ENCODE assay signal across 1 cellular context in the genomic region with DNA sequence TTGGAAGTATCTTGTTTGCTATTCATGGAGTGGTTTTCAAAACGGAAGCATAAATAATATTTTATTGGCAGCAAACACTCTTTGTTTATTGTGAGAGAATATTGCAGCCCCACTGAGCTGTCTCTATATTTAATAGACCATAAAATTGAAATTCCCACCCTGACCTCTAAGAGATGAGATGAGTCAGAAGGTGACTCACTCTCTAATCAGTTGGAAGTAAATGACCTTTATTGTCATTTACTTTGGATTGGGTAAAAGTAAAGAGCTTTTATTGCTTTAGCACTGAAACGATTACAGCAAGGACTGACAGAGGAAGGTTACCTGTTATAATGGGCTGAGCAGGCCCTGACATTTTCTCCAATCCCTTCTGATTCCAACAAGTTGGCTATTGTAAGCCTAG.
TF ChIP-seq lines count a peak whose summit lies in the region.

No MANE protein-coding gene starts in this region.

TF ChIP-seq in HEK293, 187 proteins besides CTCF, POLR2A, EP300 and RAD21 (continued from another document):
- TF ChIP-seq, protein P1, sequence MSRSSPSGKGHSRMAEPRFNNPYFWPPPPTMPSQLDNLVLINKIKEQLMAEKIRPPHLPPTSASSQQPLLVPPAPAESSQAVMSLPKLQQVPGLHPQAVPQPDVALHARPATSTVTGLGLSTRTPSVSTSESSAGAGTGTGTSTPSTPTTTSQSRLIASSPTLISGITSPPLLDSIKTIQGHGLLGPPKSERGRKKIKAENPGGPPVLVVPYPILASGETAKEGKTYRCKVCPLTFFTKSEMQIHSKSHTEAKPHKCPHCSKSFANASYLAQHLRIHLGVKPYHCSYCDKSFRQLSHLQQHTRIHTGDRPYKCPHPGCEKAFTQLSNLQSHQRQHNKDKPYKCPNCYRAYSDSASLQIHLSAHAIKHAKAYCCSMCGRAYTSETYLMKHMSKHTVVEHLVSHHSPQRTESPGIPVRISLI (tag by site-specific recombination; IDR thresholded peaks at IDR 0.05) = peak; percentile 67; the same call in 1 of the 2 replicates
- TF ChIP-seq, protein P2, sequence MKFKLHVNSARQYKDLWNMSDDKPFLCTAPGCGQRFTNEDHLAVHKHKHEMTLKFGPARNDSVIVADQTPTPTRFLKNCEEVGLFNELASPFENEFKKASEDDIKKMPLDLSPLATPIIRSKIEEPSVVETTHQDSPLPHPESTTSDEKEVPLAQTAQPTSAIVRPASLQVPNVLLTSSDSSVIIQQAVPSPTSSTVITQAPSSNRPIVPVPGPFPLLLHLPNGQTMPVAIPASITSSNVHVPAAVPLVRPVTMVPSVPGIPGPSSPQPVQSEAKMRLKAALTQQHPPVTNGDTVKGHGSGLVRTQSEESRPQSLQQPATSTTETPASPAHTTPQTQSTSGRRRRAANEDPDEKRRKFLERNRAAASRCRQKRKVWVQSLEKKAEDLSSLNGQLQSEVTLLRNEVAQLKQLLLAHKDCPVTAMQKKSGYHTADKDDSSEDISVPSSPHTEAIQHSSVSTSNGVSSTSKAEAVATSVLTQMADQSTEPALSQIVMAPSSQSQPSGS (tag by site-specific recombination; IDR thresholded peaks at IDR 0.05; ENCODE audit: low read depth) = peak; percentile 75
- peak; percentile 73 for TF ChIP-seq KLF10 (tag by site-specific recombination; IDR thresholded peaks at IDR 0.05)
- no peak for TF ChIP-seq ZNF416 (tag by site-specific recombination; IDR thresholded peaks at IDR 0.05)
- TF ChIP-seq, protein P3, sequence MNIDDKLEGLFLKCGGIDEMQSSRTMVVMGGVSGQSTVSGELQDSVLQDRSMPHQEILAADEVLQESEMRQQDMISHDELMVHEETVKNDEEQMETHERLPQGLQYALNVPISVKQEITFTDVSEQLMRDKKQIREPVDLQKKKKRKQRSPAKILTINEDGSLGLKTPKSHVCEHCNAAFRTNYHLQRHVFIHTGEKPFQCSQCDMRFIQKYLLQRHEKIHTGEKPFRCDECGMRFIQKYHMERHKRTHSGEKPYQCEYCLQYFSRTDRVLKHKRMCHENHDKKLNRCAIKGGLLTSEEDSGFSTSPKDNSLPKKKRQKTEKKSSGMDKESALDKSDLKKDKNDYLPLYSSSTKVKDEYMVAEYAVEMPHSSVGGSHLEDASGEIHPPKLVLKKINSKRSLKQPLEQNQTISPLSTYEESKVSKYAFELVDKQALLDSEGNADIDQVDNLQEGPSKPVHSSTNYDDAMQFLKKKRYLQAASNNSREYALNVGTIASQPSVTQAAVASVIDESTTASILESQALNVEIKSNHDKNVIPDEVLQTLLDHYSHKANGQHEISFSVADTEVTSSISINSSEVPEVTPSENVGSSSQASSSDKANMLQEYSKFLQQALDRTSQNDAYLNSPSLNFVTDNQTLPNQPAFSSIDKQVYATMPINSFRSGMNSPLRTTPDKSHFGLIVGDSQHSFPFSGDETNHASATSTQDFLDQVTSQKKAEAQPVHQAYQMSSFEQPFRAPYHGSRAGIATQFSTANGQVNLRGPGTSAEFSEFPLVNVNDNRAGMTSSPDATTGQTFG (tag by site-specific recombination; IDR thresholded peaks at IDR 0.05; ENCODE audit: borderline replicate concordance) = peak; percentile 86; the same call in 1 of the 2 replicates
- TF ChIP-seq ZNF48 (tag by site-specific recombination; IDR thresholded peaks at IDR 0.05) = no peak
- TF ChIP-seq ZNF114 (tag by site-specific recombination; IDR thresholded peaks at IDR 0.05) = no peak
- TF ChIP-seq ZFHX2 (tag by site-specific recombination; conservative IDR thresholded peaks at IDR 0.05) = no peak
- TF ChIP-seq ZNF707 (tag by site-specific recombination; IDR thresholded peaks at IDR 0.05) = no peak
- no peak for TF ChIP-seq ZNF433 (tag by site-specific recombination; IDR thresholded peaks at IDR 0.05; ENCODE audit: low read depth)
- TF ChIP-seq ZBTB48 (tag by site-specific recombination; IDR thresholded peaks at IDR 0.05) = no peak
- TF ChIP-seq, protein P4, sequence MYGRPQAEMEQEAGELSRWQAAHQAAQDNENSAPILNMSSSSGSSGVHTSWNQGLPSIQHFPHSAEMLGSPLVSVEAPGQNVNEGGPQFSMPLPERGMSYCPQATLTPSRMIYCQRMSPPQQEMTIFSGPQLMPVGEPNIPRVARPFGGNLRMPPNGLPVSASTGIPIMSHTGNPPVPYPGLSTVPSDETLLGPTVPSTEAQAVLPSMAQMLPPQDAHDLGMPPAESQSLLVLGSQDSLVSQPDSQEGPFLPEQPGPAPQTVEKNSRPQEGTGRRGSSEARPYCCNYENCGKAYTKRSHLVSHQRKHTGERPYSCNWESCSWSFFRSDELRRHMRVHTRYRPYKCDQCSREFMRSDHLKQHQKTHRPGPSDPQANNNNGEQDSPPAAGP (tag by site-specific recombination; IDR thresholded peaks at IDR 0.05) = peak; percentile 95
- TF ChIP-seq EGR2 (tag by site-specific recombination; IDR thresholded peaks at IDR 0.05; ENCODE audit: low read depth) = no peak
- TF ChIP-seq ZNF174 (tag by site-specific recombination; IDR thresholded peaks at IDR 0.05) = peak; percentile 94
- TF ChIP-seq ZNF561 (tag by site-specific recombination; IDR thresholded peaks at IDR 0.05; ENCODE audit: borderline replicate concordance) = peak; percentile 89
- TF ChIP-seq GLIS2 (tag by site-specific recombination; IDR thresholded peaks at IDR 0.05) = peak; percentile 64
- TF ChIP-seq SCRT2 (tag by site-specific recombination; IDR thresholded peaks at IDR 0.05) = peak; percentile 85
- TF ChIP-seq ZNF548 (tag by site-specific recombination; IDR thresholded peaks at IDR 0.05) = no peak
- TF ChIP-seq ZNF239 (tag by site-specific recombination; IDR thresholded peaks at IDR 0.05) = no peak
- TF ChIP-seq, protein P5, sequence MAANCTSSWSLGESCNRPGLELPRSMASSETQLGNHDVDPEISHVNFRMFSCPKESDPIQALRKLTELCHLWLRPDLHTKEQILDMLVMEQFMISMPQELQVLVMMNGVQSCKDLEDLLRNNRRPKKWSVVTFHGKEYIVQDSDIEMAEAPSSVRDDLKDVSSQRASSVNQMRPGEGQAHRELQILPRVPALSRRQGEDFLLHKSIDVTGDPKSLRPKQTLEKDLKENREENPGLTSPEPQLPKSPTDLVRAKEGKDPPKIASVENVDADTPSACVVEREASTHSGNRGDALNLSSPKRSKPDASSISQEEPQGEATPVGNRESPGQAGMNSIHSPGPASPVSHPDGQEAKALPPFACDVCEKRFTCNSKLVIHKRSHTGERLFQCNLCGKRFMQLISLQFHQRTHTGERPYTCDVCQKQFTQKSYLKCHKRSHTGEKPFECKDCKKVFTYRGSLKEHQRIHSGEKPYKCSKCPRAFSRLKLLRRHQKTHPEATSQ (tag by site-specific recombination; IDR thresholded peaks at IDR 0.05) = no peak
- TF ChIP-seq ZNF530 (tag by site-specific recombination; IDR thresholded peaks at IDR 0.05; ENCODE audit: low read depth) = no peak
- TF ChIP-seq ZNF23 (tag by site-specific recombination; IDR thresholded peaks at IDR 0.05; ENCODE audit: borderline replicate concordance) = no peak
